ENCODE assay signal across 30 cellular contexts in the genomic region with DNA sequence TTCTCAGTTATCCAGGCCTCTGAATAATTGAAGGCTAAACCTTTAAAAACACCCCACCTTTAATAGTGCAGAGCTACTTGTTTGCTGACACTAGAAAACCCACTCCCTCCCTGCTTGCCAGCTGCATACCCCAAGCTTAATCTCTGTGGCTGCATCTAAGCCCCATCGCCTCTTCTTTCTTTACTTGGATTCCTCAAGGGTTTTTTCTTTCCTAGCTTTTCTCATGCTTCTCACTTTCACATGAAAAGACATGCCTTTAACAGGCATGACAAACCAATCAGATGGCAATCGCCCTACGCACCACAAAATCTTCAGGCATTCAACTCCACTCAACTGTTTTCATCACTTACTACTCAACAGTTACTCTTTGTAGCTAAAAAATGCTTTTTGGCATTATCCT.
"Had no signal": no experiment of that assay in that cellular context is flagged by ENCODE, and none has a peak within 500 bp of the region (broad histone marks: within the 10 kb centered on the region; RNA-seq: fewer than 3 reads in every experiment).

No MANE protein-coding gene starts in this region.

- H3K4me1 Mint-ChIP-seq: activated CD4-positive, alpha-beta T cell treated with anti-CD3 and anti-CD28 coated beads for 36 hours; activated CD4-positive, alpha-beta T cell treated with anti-CD3 and anti-CD28 coated beads, Interleukin-2, amount 10 ng/mL, durations not matched to agents 7 days and 5 days had no signal

- DNase-seq: activated CD4-positive, alpha-beta T cell treated with anti-CD3 and anti-CD28 coated beads for 36 hours; activated CD4-positive, alpha-beta T cell treated with anti-CD3 and anti-CD28 coated beads, Interleukin-2, amount 10 ng/mL, durations not matched to agents 7 days and 5 days; activated CD4-positive, alpha-beta T cell treated with anti-CD3 and anti-CD28 coated beads, Interleukin-2, amount 50 U/mL, for 48 hours; activated CD8-positive, alpha-beta memory T cell treated with anti-CD3 and anti-CD28 coated beads, Interleukin-2, amount 50 U/mL, for 4 hours; activated CD8-positive, alpha-beta T cell treated with anti-CD3 and anti-CD28 coated beads, Interleukin-2, amount 10 ng/mL, durations not matched to agents 7 days and 5 days; activated gamma-delta T cell treated with Interleukin-2 at 50 U/mL for 16 hours; activated naive CD4-positive, alpha-beta T cell treated with anti-CD3 and anti-CD28 coated beads for 36 hours; activated T-cell treated with anti-CD3 and anti-CD28 coated beads for 4 hours; activated T-cell treated with anti-CD3 and anti-CD28 coated beads, Interleukin-2, amount 50 U/mL, for 4 hours; adrenal gland; central memory CD4-positive, alpha-beta T cell; Karpas-422; KBM-7; NCI-H1105; NCI-H1417 treated with DMSO at 0.1 percent for 48 hours; NCI-H1930; NCI-H2081 treated with DMSO at 0.1 percent for 48 hours; NCI-H2171; NCI-H510A; NCI-H526; NCI-H748 treated with DMSO at 0.1 percent for 48 hours; PC-9; SIG-M5 had no signal

- H3K27ac Mint-ChIP-seq: activated CD4-positive, alpha-beta T cell treated with anti-CD3 and anti-CD28 coated beads for 36 hours; activated CD4-positive, alpha-beta T cell treated with anti-CD3 and anti-CD28 coated beads, Interleukin-2, amount 10 ng/mL, durations not matched to agents 7 days and 5 days; activated CD8-positive, alpha-beta T cell treated with anti-CD3 and anti-CD28 coated beads, Interleukin-2, amount 10 ng/mL, durations not matched to agents 7 days and 5 days; activated naive CD4-positive, alpha-beta T cell treated with anti-CD3 and anti-CD28 coated beads for 36 hours; activated naive CD4-positive, alpha-beta T cell treated with anti-CD3 and anti-CD28 coated beads, Interleukin-2, amount 50 U/mL, for 72 hours; activated T-helper 1 cell treated with anti-CD3 and anti-CD28 coated beads, Interleukin-12 subunit alpha, Interleukin-12 subunit beta, Interleukin-2, Interleukin-4 antibody, amounts not matched to agents 30 ng/mL and 10 ng/mL and 1 ng/mL, durations not matched to agents 14 hours and 24 hours and 36 hours; brain; T-helper 1 cell treated with Interleukin-12 subunit alpha and Interleukin-12 subunit beta and Interleukin-4 antibody, amounts not matched to agents 30 μg/mL and 1 μg/mL, for 36 hours; T-helper 2 cell treated with Interferon-gamma antibody and Interleukin-4, amounts not matched to agents 5 μg/mL and 100 μg/mL, for 36 hours had no signal

- H3K4me3 Mint-ChIP-seq: activated CD4-positive, alpha-beta T cell treated with anti-CD3 and anti-CD28 coated beads for 36 hours; activated CD4-positive, alpha-beta T cell treated with anti-CD3 and anti-CD28 coated beads, Interleukin-2, amount 10 ng/mL, durations not matched to agents 7 days and 5 days; activated CD8-positive, alpha-beta T cell treated with anti-CD3 and anti-CD28 coated beads, Interleukin-2, amount 10 ng/mL, durations not matched to agents 7 days and 5 days; activated naive CD4-positive, alpha-beta T cell treated with anti-CD3 and anti-CD28 coated beads for 36 hours; activated T-cell treated with anti-CD3 and anti-CD28 coated beads, Interleukin-2, amount 50 U/mL, for 4 hours; activated T-helper 1 cell treated with anti-CD3 and anti-CD28 coated beads, Interleukin-12 subunit alpha, Interleukin-12 subunit beta, Interleukin-2, Interleukin-4 antibody, amounts not matched to agents 30 ng/mL and 10 ng/mL and 1 ng/mL, durations not matched to agents 14 hours and 24 hours and 36 hours; brain; T-helper 1 cell treated with Interleukin-12 subunit alpha and Interleukin-12 subunit beta and Interleukin-4 antibody, amounts not matched to agents 30 μg/mL and 1 μg/mL, for 36 hours; T-helper 2 cell treated with Interferon-gamma antibody and Interleukin-4, amounts not matched to agents 5 μg/mL and 100 μg/mL, for 36 hours had no signal

- H3K9me3 Mint-ChIP-seq: activated CD4-positive, alpha-beta T cell treated with anti-CD3 and anti-CD28 coated beads, Interleukin-2, amount 10 ng/mL, durations not matched to agents 7 days and 5 days; activated naive CD4-positive, alpha-beta T cell treated with anti-CD3 and anti-CD28 coated beads for 36 hours; activated naive CD4-positive, alpha-beta T cell treated with anti-CD3 and anti-CD28 coated beads, Interleukin-2, amount 50 U/mL, for 72 hours; activated T-cell treated with anti-CD3 and anti-CD28 coated beads, Interleukin-2, amount 50 U/mL, for 4 hours; activated T-helper 1 cell treated with anti-CD3 and anti-CD28 coated beads, Interleukin-12 subunit alpha, Interleukin-12 subunit beta, Interleukin-2, Interleukin-4 antibody, amounts not matched to agents 30 ng/mL and 10 ng/mL and 1 ng/mL, durations not matched to agents 14 hours and 24 hours and 36 hours; brain; T-helper 1 cell treated with Interleukin-12 subunit alpha and Interleukin-12 subunit beta and Interleukin-4 antibody, amounts not matched to agents 30 μg/mL and 1 μg/mL, for 36 hours; T-helper 2 cell treated with Interferon-gamma antibody and Interleukin-4, amounts not matched to agents 5 μg/mL and 100 μg/mL, for 36 hours had no signal

- H3K36me3 Mint-ChIP-seq: activated naive CD4-positive, alpha-beta T cell treated with anti-CD3 and anti-CD28 coated beads, Interleukin-2, amount 50 U/mL, for 72 hours; brain had no signal

- ATAC-seq: activated CD4-positive, alpha-beta T cell treated with anti-CD3 and anti-CD28 coated beads for 36 hours; activated CD4-positive, CD25-positive, alpha-beta regulatory T cell treated with anti-CD3 and anti-CD28 coated beads, Interleukin-2, amount 50 U/mL, for 24 hours; activated CD8-positive, alpha-beta T cell treated with anti-CD3 and anti-CD28 coated beads, Interleukin-2, amount 10 ng/mL, durations not matched to agents 7 days and 5 days; activated naive CD4-positive, alpha-beta T cell treated with anti-CD3 and anti-CD28 coated beads, Interleukin-2, amount 50 U/mL, for 72 hours; activated T-cell treated with anti-CD3 and anti-CD28 coated beads, Interleukin-2, amount 50 U/mL, for 4 hours; Right ventricle myocardium inferior had no signal

- H3K27me3 Mint-ChIP-seq: activated CD4-positive, alpha-beta T cell treated with anti-CD3 and anti-CD28 coated beads for 36 hours; brain had no signal
